2 cellular contexts compared by ENCODE assay signal in the genomic region with DNA sequence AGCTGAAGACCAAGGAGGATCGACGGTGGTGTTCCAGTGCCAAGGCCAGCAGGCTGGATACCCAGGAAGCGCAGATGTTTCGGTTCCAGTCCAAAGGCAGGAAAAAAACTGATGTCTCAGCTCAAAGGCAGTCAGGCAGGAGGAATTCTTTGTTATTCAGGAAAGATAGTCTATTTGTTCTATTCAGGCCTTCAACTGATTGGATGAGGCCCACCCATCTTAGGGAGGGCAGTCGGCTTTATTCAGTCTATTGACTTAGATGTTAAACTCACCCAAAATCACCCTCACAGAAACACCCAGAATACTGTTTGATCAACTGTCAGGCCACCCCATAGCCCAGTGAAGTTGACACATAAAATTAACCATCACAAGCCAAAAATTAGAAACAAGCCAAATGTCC.
TF ChIP-seq lines count a peak whose summit lies in the region.

No MANE protein-coding gene starts in this region.

TF ChIP-seq in HEK293, 187 proteins besides CTCF, POLR2A, EP300 and RAD21:
- peak; percentile 93 for TF ChIP-seq ZNF10 (tag by site-specific recombination; IDR thresholded peaks at IDR 0.05)

TF ChIP-seq in K562, 482 proteins besides CTCF, POLR2A, EP300 and RAD21:
- peak; percentile 46 for TF ChIP-seq RBM25 (IDR thresholded peaks at IDR 0.05; ENCODE audit: low read depth, low read length, severe bottlenecking)
- TF ChIP-seq ZNF134 (CRISPR knock-in tag; conservative IDR thresholded peaks at IDR 0.05), result peak; percentile 95
